In genomic region chr5:55231476-55232193, GRCh38 we compare ENCODE assay signal across 8 cellular contexts. TPM values are rescaled to one million over a fixed set of nuclear protein-coding genes. Genes with fewer than 3 reads are reported as not detected.
DNase-seq lines count a peak whose midpoint lies in the region; TF ChIP-seq lines count a peak whose summit lies in the region.

No MANE protein-coding gene starts in this region.

- DNase-seq in AG04450 (ENCODE audit: low read depth, low spot score) (no peak), H7 (peak; percentile 63), hepatocyte (ENCODE audit: low spot score) (peak; percentile 34), hippocampal formation (lab: John Stamatoyannopoulos, UW) (no peak), KG1 (lab: John Stamatoyannopoulos, UW) (no peak), NCI-H187 treated with DMSO at 0.1 percent for 48 hours (lab: John Stamatoyannopoulos, UW) (no peak)
- peak; percentile 59 for DNase-seq in activated CD8-positive, alpha-beta memory T cell treated with anti-CD3 and anti-CD28 coated beads, Interleukin-2, amount 50 U/mL, for 48 hours
- peak; percentile 42 for DNase-seq in stimulated activated CD8-positive, alpha-beta memory T cell treated with anti-CD3 and anti-CD28 coated beads, Interleukin-4, amount 100 ng/mL, for 48 hours

- H2AFZ ChIP-seq in hepatocyte, result peak overlapping the region; percentile 89

- H3K36me3 ChIP-seq in H7 (replicated peaks; ENCODE audit: control insufficient read depth, insufficient read depth, low read length) (no peaks in the 10 kb centered on the region), hepatocyte (replicated peaks; ENCODE audit: insufficient read depth, low read depth) (no peaks in the 10 kb centered on the region)

- H3K9me3 ChIP-seq in AG04450 (ENCODE audit: control insufficient read depth, insufficient read depth, low read length) (no peaks in the 10 kb centered on the region; the same call in 1 of the 2 replicates), hepatocyte (ENCODE audit: low read depth) (no peaks in the 10 kb centered on the region)

- H3K9me2 ChIP-seq in hepatocyte (replicated peaks; ENCODE audit: insufficient read depth), result no peaks in the 10 kb centered on the region

- no peaks in the 10 kb centered on the region for H4K20me1 ChIP-seq in hepatocyte (ENCODE audit: insufficient read depth, poor library complexity, severe bottlenecking)

- peaks cover 83% of the 10 kb centered on the region for H3K27me3 ChIP-seq in AG04450 (ENCODE audit: control insufficient read depth, insufficient read depth, low read length)
- H3K27me3 ChIP-seq in H7 (ENCODE audit: control insufficient read depth, insufficient read depth, low read length), result peaks cover 92% of the 10 kb centered on the region
- peaks cover 85% of the 10 kb centered on the region for H3K27me3 ChIP-seq in hepatocyte

- CTCF ChIA-PET in AG04450 (lab: Charles Lee), result no interaction called here

- H3K4me2 ChIP-seq in hepatocyte, result peak overlapping the region; percentile 99

- H3K4me1 ChIP-seq in hepatocyte (ENCODE audit: insufficient read depth), result peaks cover 33% of the 10 kb centered on the region

- TF ChIP-seq CTCF in AG04450 (IDR thresholded peaks at IDR 0.05; ENCODE audit: low read depth, low read length), result no peak
- no peak for TF ChIP-seq CTCF in hepatocyte (IDR thresholded peaks at IDR 0.05; ENCODE audit: poor library complexity)

- no peaks in the 10 kb centered on the region for H3K79me2 ChIP-seq in hepatocyte

- 4% methylated on average over 42 of the region's 45 CpGs for WGBS in hepatocyte (ENCODE audit: low lambda C conversion rate, missing lambda C conversion rate)

- H3K27ac ChIP-seq in AG04450 (ENCODE audit: low read depth, low read length), result no peak overlapping the region
- H3K27ac ChIP-seq in hepatocyte, result no peak overlapping the region

- POLR2A ChIA-PET in AG04450 (lab: Yijun Ruan, JAX), result no interaction called here

- H3K4me3 ChIP-seq in AG04450 (ENCODE audit: low read depth, low read length), result 0 out of 2 replicates have a peak overlapping the region, but pooled peaks have one; percentile 1
- H3K4me3 ChIP-seq in H7 (ENCODE audit: insufficient read depth, low read depth, low read length), result no peak overlapping the region; the same call in 1 of the 2 replicates
- no peak overlapping the region for H3K4me3 ChIP-seq in hepatocyte

RNA-seq across cellular contexts. Expression of gene CCNO, which starts 1.8 kb away (rescaled TPM):
- polyA plus RNA-seq in AG04450 (2011; rRNA removed) (not detected in 2 replicates), hepatocyte (0.97 and 2.5 TPM in 2 replicates)
- not detected in 2 replicates for polyA minus RNA-seq in AG04450 (2011; rRNA and poly(A)+ RNA removed)
- 0.35 TPM in 1 of 2 replicates, not detected in the other for total RNA-seq in H7 (2014; rRNA removed; shearing (Covaris generic))
- total RNA-seq in hepatocyte, result 0.12 and 0.13 TPM in 2 replicates

RNA-seq across cellular contexts. Expression of gene MCIDAS, which starts 4.5 kb away (rescaled TPM):
- not detected in 2 replicates for polyA plus RNA-seq in AG04450 (2011; rRNA removed)
- polyA minus RNA-seq in AG04450 (2011; rRNA and poly(A)+ RNA removed), result not detected in 2 replicates
- total RNA-seq in H7 (2014; rRNA removed; shearing (Covaris generic)), result not detected in 2 replicates
- not detected in 2 replicates for total RNA-seq in hepatocyte
- polyA plus RNA-seq in hepatocyte, result 0.08 TPM in 1 of 2 replicates, not detected in the other

RNA-seq across cellular contexts. Expression of gene CDC20B, which starts 58.7 kb away (rescaled TPM):
- polyA plus RNA-seq in AG04450 (2011; rRNA removed), result not detected in 2 replicates
- not detected in 2 replicates for polyA minus RNA-seq in AG04450 (2011; rRNA and poly(A)+ RNA removed)
- not detected in 2 replicates for total RNA-seq in H7 (2014; rRNA removed; shearing (Covaris generic))
- 0.28 and 0.30 TPM in 2 replicates for total RNA-seq in hepatocyte
- 0.12 TPM in 1 of 2 replicates, not detected in the other for polyA plus RNA-seq in hepatocyte

Comparison
In these comparisons a context has a peak if more than half of its experiments do, and no peak if none do; other contexts are left out.
1. DNase-seq: peak in H7 (single experiment), activated CD8-positive, alpha-beta memory T cell treated with anti-CD3 and anti-CD28 coated beads, Interleukin-2, amount 50 U/mL, for 48 hours (single experiment), hepatocyte (single experiment) and stimulated activated CD8-positive, alpha-beta memory T cell treated with anti-CD3 and anti-CD28 coated beads, Interleukin-4, amount 100 ng/mL, for 48 hours (single experiment); none in AG04450 (single experiment), hippocampal formation (0 of 2), KG1 (single experiment) and NCI-H187 treated with DMSO at 0.1 percent for 48 hours (single experiment).